Comparison of ENCODE assay signal across 35 cellular contexts in genomic region chr2:202127793-202128215, GRCh38. TPM values are rescaled to one million over a fixed set of nuclear protein-coding genes. Genes with fewer than 3 reads are reported as not detected.
DNase-seq lines count a peak whose midpoint lies in the region; ATAC-seq and TF ChIP-seq lines count a peak whose summit lies in the region.
"Had no signal": no experiment of that assay in that cellular context is flagged by ENCODE, and none has a peak within 500 bp of the region (broad histone marks: within the 10 kb centered on the region; RNA-seq: fewer than 3 reads in every experiment).

No MANE protein-coding gene starts in this region.

- H4K5ac ChIP-seq in IMR-90 (ENCODE audit: low read depth, low read length), result no peak overlapping the region

- TF ChIP-seq CTCF in IMR-90 (conservative IDR thresholded peaks at IDR 0.05; ENCODE audit: low read depth, low read length) (no peak), mesothelial cell of epicardium (IDR thresholded peaks at IDR 0.05; ENCODE audit: unreplicated experiment) (no peak)

- no peak overlapping the region for H3K4me3 ChIP-seq in IMR-90 (ENCODE audit: insufficient read depth, low read depth, low read length)
- no peak overlapping the region for H3K4me3 ChIP-seq in thymus (ENCODE audit: low read length)
- H3K4me3 ChIP-seq: colonic mucosa, MG63, PC-9, psoas muscle had no signal

- H2AK9ac ChIP-seq in IMR-90 (replicated peaks; ENCODE audit: low read depth, low read length, poor library complexity), result no peak overlapping the region

- no peaks in the 10 kb centered on the region for H3K9me3 Mint-ChIP-seq in mesothelial cell of epicardium
- H3K9me3 Mint-ChIP-seq: activated CD4-positive, alpha-beta memory T cell treated with anti-CD3 and anti-CD28 coated beads, Interleukin-2, amount 10 ng/mL, durations not matched to agents 7 days and 5 days; activated naive CD4-positive, alpha-beta T cell treated with anti-CD3 and anti-CD28 coated beads, Interleukin-2, amount 10 ng/mL, durations not matched to agents 7 days and 5 days; activated T-helper 1 cell treated with anti-CD3 and anti-CD28 coated beads, Interleukin-12 subunit alpha, Interleukin-12 subunit beta, Interleukin-2, Interleukin-4 antibody, amounts not matched to agents 30 ng/mL and 10 ng/mL and 1 ng/mL, durations not matched to agents 14 hours and 24 hours and 36 hours; CD8-positive, alpha-beta T cell; memory B cell; stimulated activated memory B cell treated with anti-CD40 and anti-IgM and Interleukin-4, amounts not matched to agents 10 μg/mL and 1 μg/mL and 100 μg/mL, for 72 hours had no signal

- peak overlapping the region; percentile 43; the same call in 1 of the 2 replicates for H4K91ac ChIP-seq in IMR-90 (ENCODE audit: insufficient read depth, low read depth, low read length)

- no peaks in the 10 kb centered on the region for H3K36me3 ChIP-seq in IMR-90 (ENCODE audit: control insufficient read depth, insufficient read depth, low read length)
- H3K36me3 ChIP-seq in thymus (ENCODE audit: control insufficient read depth, insufficient read depth), result no peaks in the 10 kb centered on the region
- H3K36me3 ChIP-seq: BE2C, colonic mucosa, MG63 had no signal

- H2BK5ac ChIP-seq in IMR-90 (ENCODE audit: low read depth, low read length, poor library complexity, severe bottlenecking), result peak overlapping the region; percentile 22

- peak overlapping the region; percentile 52 for H3K14ac ChIP-seq in IMR-90 (replicated peaks; ENCODE audit: low read depth, low read length)

- in situ Hi-C loops in IMR-90 (cut with MboI; ENCODE audit: low sequenced_read_pairs), result no loop called here

- no peak for DNase-seq in IMR-90
- peak; percentile 47 for DNase-seq in amniotic epithelial cell (ENCODE audit: low read depth)
- DNase-seq in mesothelial cell of epicardium (ENCODE audit: low spot score in 2 of 2, unreplicated experiment in 2 of 2), result no peak
- DNase-seq in HPDE6-E6E7 (ENCODE audit: extremely low spot score), result no peak
- no peak for DNase-seq in GM03348 (ENCODE audit: low spot score)
- DNase-seq in A172 (ENCODE audit: low spot score), result no peak
- DNase-seq: activated CD4-positive, alpha-beta memory T cell treated with anti-CD3 and anti-CD28 coated beads, Interleukin-2, amount 10 ng/mL, durations not matched to agents 7 days and 5 days; activated CD8-positive, alpha-beta memory T cell treated with anti-CD3 and anti-CD28 coated beads, Interleukin-2, amount 50 U/mL, for 4 hours; activated naive CD4-positive, alpha-beta T cell treated with anti-CD3 and anti-CD28 coated beads, Interleukin-2, amount 10 ng/mL, durations not matched to agents 7 days and 5 days; BE2C; CD8-positive, alpha-beta T cell; colonic mucosa; effector memory CD4-positive, alpha-beta T cell; glutamatergic neuron; GOT3; KG1; MG63; NCI-H1417; NCI-H2029; NCI-H524 treated with DMSO at 0.1 percent for 48 hours; nucleus accumbens; PC-9; psoas muscle; SK-N-SH; T-helper 17 cell had no signal

- H3K9me3 ChIP-seq in IMR-90 (ENCODE audit: control insufficient read depth, insufficient read depth, low read length) (no peaks in the 10 kb centered on the region), thymus (ENCODE audit: control insufficient read depth) (no peaks in the 10 kb centered on the region)
- H3K9me3 ChIP-seq: BE2C, colonic mucosa, MG63, psoas muscle, SK-N-SH had no signal

- no peak overlapping the region for H3K4me3 Mint-ChIP-seq in mesothelial cell of epicardium
- H3K4me3 Mint-ChIP-seq: activated CD4-positive, alpha-beta memory T cell treated with anti-CD3 and anti-CD28 coated beads, Interleukin-2, amount 10 ng/mL, durations not matched to agents 7 days and 5 days; activated naive CD4-positive, alpha-beta T cell treated with anti-CD3 and anti-CD28 coated beads, Interleukin-2, amount 10 ng/mL, durations not matched to agents 7 days and 5 days; activated T-helper 1 cell treated with anti-CD3 and anti-CD28 coated beads, Interleukin-12 subunit alpha, Interleukin-12 subunit beta, Interleukin-2, Interleukin-4 antibody, amounts not matched to agents 30 ng/mL and 10 ng/mL and 1 ng/mL, durations not matched to agents 14 hours and 24 hours and 36 hours; CD8-positive, alpha-beta T cell; memory B cell; stimulated activated memory B cell treated with anti-CD40 and anti-IgM and Interleukin-4, amounts not matched to agents 10 μg/mL and 1 μg/mL and 100 μg/mL, for 72 hours; T-helper 17 cell had no signal

- peak overlapping the region; percentile 52 for H3K4ac ChIP-seq in IMR-90 (ENCODE audit: low read depth, low read length)

- no peaks in the 10 kb centered on the region for H3K79me1 ChIP-seq in IMR-90 (ENCODE audit: low read depth in 1 of 2, low read length in 2 of 2)

- H3K27me3 ChIP-seq in IMR-90 (ENCODE audit: control insufficient read depth, insufficient read depth, low read length), result no peaks in the 10 kb centered on the region
- no peaks in the 10 kb centered on the region for H3K27me3 ChIP-seq in thymus (ENCODE audit: control insufficient read depth, insufficient read depth)
- H3K27me3 ChIP-seq: BE2C, colonic mucosa, MG63 had no signal

- BruUV-seq in IMR-90 (replicated peaks; lab: Mats Ljungman, UMichigan), result no TSS peak

- no peaks in the 10 kb centered on the region for H3K36me3 Mint-ChIP-seq in mesothelial cell of epicardium
- H3K36me3 Mint-ChIP-seq: activated naive CD4-positive, alpha-beta T cell treated with anti-CD3 and anti-CD28 coated beads, Interleukin-2, amount 10 ng/mL, durations not matched to agents 7 days and 5 days; CD8-positive, alpha-beta T cell; memory B cell; stimulated activated memory B cell treated with anti-CD40 and anti-IgM and Interleukin-4, amounts not matched to agents 10 μg/mL and 1 μg/mL and 100 μg/mL, for 72 hours had no signal

- peak overlapping the region; percentile 36; the same call in 1 of the 3 replicates for H2BK15ac ChIP-seq in IMR-90 (ENCODE audit: low read depth, low read length)

- no peak for TF ChIP-seq RAD21 in IMR-90 (IDR thresholded peaks at IDR 0.05; ENCODE audit: low read length)

- peaks cover 7% of the 10 kb centered on the region for H3K9me1 ChIP-seq in IMR-90 (ENCODE audit: insufficient read depth, low read length)

- H4K8ac ChIP-seq in IMR-90 (ENCODE audit: low read depth in 2 of 2, low read length in 2 of 2), result peak overlapping the region in 1 of 2 experiments; percentile 61; a peak in 2 of 4 replicates

- peak overlapping the region; percentile 57; the same call in 1 of the 2 replicates for H2BK20ac ChIP-seq in IMR-90 (ENCODE audit: low read depth, low read length)

- H3K56ac ChIP-seq in IMR-90 (ENCODE audit: extremely low read depth, insufficient read depth, low read length), result no peak overlapping the region

- peak overlapping the region; percentile 74 for H3K27ac Mint-ChIP-seq in mesothelial cell of epicardium
- H3K27ac Mint-ChIP-seq: activated CD4-positive, alpha-beta memory T cell treated with anti-CD3 and anti-CD28 coated beads, Interleukin-2, amount 10 ng/mL, durations not matched to agents 7 days and 5 days; activated naive CD4-positive, alpha-beta T cell treated with anti-CD3 and anti-CD28 coated beads, Interleukin-2, amount 10 ng/mL, durations not matched to agents 7 days and 5 days; activated T-helper 1 cell treated with anti-CD3 and anti-CD28 coated beads, Interleukin-12 subunit alpha, Interleukin-12 subunit beta, Interleukin-2, Interleukin-4 antibody, amounts not matched to agents 30 ng/mL and 10 ng/mL and 1 ng/mL, durations not matched to agents 14 hours and 24 hours and 36 hours; CD8-positive, alpha-beta T cell; memory B cell; stimulated activated memory B cell treated with anti-CD40 and anti-IgM and Interleukin-4, amounts not matched to agents 10 μg/mL and 1 μg/mL and 100 μg/mL, for 72 hours; T-helper 17 cell had no signal

- intact Hi-C loops in IMR-90 (cut with micrococcal nuclease), result no loop called here

- peak overlapping the region; percentile 68 for H2AFZ ChIP-seq in IMR-90 (replicated peaks; ENCODE audit: low read length, poor library complexity)
- H2AFZ ChIP-seq: PC-9 had no signal

- peak; percentile 44; the same call in 1 of the 2 replicates for ATAC-seq in IMR-90 (ENCODE audit: low read depth)
- ATAC-seq in HG02678 (IDR thresholded peaks at IDR 0.05; ENCODE audit: unreplicated experiment), result no peak
- ATAC-seq: activated CD4-positive, CD25-positive, alpha-beta regulatory T cell treated with anti-CD3 and anti-CD28 coated beads, Interleukin-2, amount 50 U/mL, for 24 hours; CD8-positive, alpha-beta T cell; left lobe of liver; psoas muscle; stimulated activated memory B cell treated with anti-CD40 and anti-IgM and Interleukin-4, amounts not matched to agents 10 μg/mL and 1 μg/mL and 100 μg/mL, for 72 hours; T-helper 17 cell had no signal

- H2AK5ac ChIP-seq in IMR-90 (ENCODE audit: low read depth, low read length), result peak overlapping the region; percentile 73

- dilution Hi-C loops in IMR-90 (cut with HindIII; ENCODE audit: low sequenced_read_pairs, unreplicated experiment), result no loop called here

- H3K27ac ChIP-seq in IMR-90 (ENCODE audit: insufficient read depth, low read length) (peak overlapping the region; percentile 18; the same call in 1 of the 2 replicates), thymus (ENCODE audit: low read depth) (peak overlapping the region; percentile 31)
- H3K27ac ChIP-seq: colonic mucosa, PC-9, psoas muscle had no signal

- CTCF ChIA-PET in IMR-90 (lab: Yijun Ruan, JAX), result no interaction called here

- no peak for TF ChIP-seq POLR2A in IMR-90 (IDR thresholded peaks at IDR 0.05; ENCODE audit: low read depth, low read length)

- H4K20me1 ChIP-seq in IMR-90 (ENCODE audit: insufficient read depth, low read length), result no peaks in the 10 kb centered on the region

- no peak overlapping the region for H3K9ac ChIP-seq in IMR-90 (ENCODE audit: low read depth, low read length)
- H3K9ac ChIP-seq: SK-N-SH had no signal

- peaks cover 31% of the 10 kb centered on the region for H3K4me1 Mint-ChIP-seq in mesothelial cell of epicardium
- H3K4me1 Mint-ChIP-seq: memory B cell; stimulated activated memory B cell treated with anti-CD40 and anti-IgM and Interleukin-4, amounts not matched to agents 10 μg/mL and 1 μg/mL and 100 μg/mL, for 72 hours had no signal

- peak overlapping the region; percentile 4; the same call in 1 of the 2 replicates for H3K18ac ChIP-seq in IMR-90 (ENCODE audit: low read depth, low read length)

- 0 out of 2 replicates have a peak overlapping the region, but pooled peaks have one; percentile 12 for H3K23ac ChIP-seq in IMR-90 (ENCODE audit: low read depth, low read length)

- H3K4me1 ChIP-seq in IMR-90 (ENCODE audit: control insufficient read depth, insufficient read depth, low read length), result peaks cover 13% of the 10 kb centered on the region
- H3K4me1 ChIP-seq in thymus (ENCODE audit: control insufficient read depth, insufficient read depth, low read length), result no peaks in the 10 kb centered on the region
- H3K4me1 ChIP-seq: BE2C, colonic mucosa, psoas muscle had no signal

- no peaks in the 10 kb centered on the region for H3K27me3 Mint-ChIP-seq in mesothelial cell of epicardium (ENCODE audit: low read depth)

- POLR2A ChIA-PET in IMR-90 (lab: Charles Lee; ENCODE audit: unreplicated experiment), result no interaction called here

- H3K4me2 ChIP-seq in IMR-90 (ENCODE audit: low read depth, low read length), result peak overlapping the region; percentile 32; the same call in 1 of the 2 replicates
- H3K4me2 ChIP-seq: PC-9, SK-N-SH had no signal

- H2BK120ac ChIP-seq in IMR-90 (ENCODE audit: low read depth, low read length), result peak overlapping the region; percentile 62; the same call in 1 of the 2 replicates

- 36% methylated on average over 2 of the region's 3 CpGs; no CpG with 5 or more reads in 1 of the 2 experiments for WGBS in IMR-90 (ENCODE audit: extremely low coverage in 2 of 2, insufficient read length in 1 of 2), 2 experiments
- 95% methylated on average over 3 of the region's 3 CpGs for WGBS in thymus

RNA-seq across cellular contexts. Expression of gene KIAA2012, which starts 54.7 kb away (rescaled TPM):
- under 0.01 TPM in 2 replicates for total RNA-seq in IMR-90 (2012; rRNA removed)
- 0.04 and 0.09 TPM in 2 replicates for polyA plus RNA-seq in IMR-90 (2012; rRNA removed)
- 0.04 and 0.05 TPM in 2 replicates for polyA plus RNA-seq in IMR-90 (2012; cell fraction: cytosol; rRNA removed)
- 0.61 and 1.0 TPM in 2 replicates for polyA plus RNA-seq in IMR-90 (2012; cell fraction: nucleus; rRNA removed; ENCODE audit: low replicate concordance)
- 0.24 to 0.45 TPM (median 0.25 TPM) in 3 replicates for total RNA-seq in mesothelial cell of epicardium
- 0.05 TPM for polyA plus RNA-seq in thymus
- not detected in 2 replicates for total RNA-seq in A172 (2014; rRNA removed; shearing (Covaris generic))
- total RNA-seq: activated CD4-positive, alpha-beta memory T cell treated with anti-CD3 and anti-CD28 coated beads, Interleukin-2, amount 10 ng/mL, durations not matched to agents 7 days and 5 days; activated T-helper 1 cell treated with anti-CD3 and anti-CD28 coated beads, Interleukin-12 subunit alpha, Interleukin-12 subunit beta, Interleukin-2, Interleukin-4 antibody, amounts not matched to agents 30 ng/mL and 10 ng/mL and 1 ng/mL, durations not matched to agents 14 hours and 24 hours and 36 hours; CD8-positive, alpha-beta T cell; colonic mucosa; Daoy; epithelial cell of proximal tubule; PC-9; subcutaneous adipose tissue; T-helper 17 cell had no signal
